10 cellular contexts compared by ENCODE assay signal in genomic region chr2:138922973-138923563, GRCh38.
DNase-seq lines count a peak whose midpoint lies in the region; ATAC-seq and TF ChIP-seq lines count a peak whose summit lies in the region.
"Had no signal": no experiment of that assay in that cellular context is flagged by ENCODE, and none has a peak within 500 bp of the region (broad histone marks: within the 10 kb centered on the region; RNA-seq: fewer than 3 reads in every experiment).

No MANE protein-coding gene starts in this region.

- DNase-seq in left ventricle myocardium inferior (no peak), Right ventricle myocardium superior (no peak), epithelial cell of esophagus (ENCODE audit: low read depth) (peak; percentile 42)
- no peak for DNase-seq in stimulated activated naive CD8-positive, alpha-beta T cell treated with anti-CD3 and anti-CD28 coated beads, Interleukin-15, Interleukin-2, amounts not matched to agents 100 U/mL and 50 U/mL, for 24 hours
- DNase-seq in activated T-cell treated with anti-CD3 and anti-CD28 coated beads, Interleukin-2, amount 50 U/mL, for 72 hours, result no peak
- DNase-seq: activated naive CD8-positive, alpha-beta T cell treated with anti-CD3 and anti-CD28 coated beads, Interleukin-2, amount 50 U/mL, for 24 hours; MG63 had no signal

- H3K4me1 ChIP-seq in left ventricle myocardium inferior (no peaks in the 10 kb centered on the region), OCI-LY1 (ENCODE audit: insufficient read depth, low read length, severe bottlenecking) (no peaks in the 10 kb centered on the region)

- H3K4me2 ChIP-seq in OCI-LY1 (ENCODE audit: low read length), result no peak overlapping the region

- no peak overlapping the region for H3K9ac ChIP-seq in OCI-LY1 (ENCODE audit: low read length)

- no peaks in the 10 kb centered on the region for H3K36me3 Mint-ChIP-seq in activated T-cell treated with anti-CD3 and anti-CD28 coated beads, Interleukin-2, amount 50 U/mL, for 72 hours (ENCODE audit: insufficient read depth in 2 of 2)

- H3K79me2 ChIP-seq in OCI-LY1 (ENCODE audit: insufficient read depth, low read length), result no peaks in the 10 kb centered on the region

- peak; percentile 25 for TF ChIP-seq CTCF in left ventricle myocardium inferior (IDR thresholded peaks at IDR 0.05; ENCODE audit: borderline replicate concordance)
- peak; percentile 46 for TF ChIP-seq CTCF in OCI-LY1 (IDR thresholded peaks at IDR 0.05; ENCODE audit: low read length)
- TF ChIP-seq CTCF in epithelial cell of esophagus (IDR thresholded peaks at IDR 0.05; ENCODE audit: insufficient read depth, low read depth, low read length, missing control alignments), result peak; percentile 41

- ATAC-seq in Right ventricle myocardium superior (ENCODE audit: poor library complexity) (no peak), HG03520 (IDR thresholded peaks at IDR 0.05; ENCODE audit: unreplicated experiment) (no peak), HG02870 (IDR thresholded peaks at IDR 0.05; ENCODE audit: unreplicated experiment) (no peak)
- ATAC-seq in stimulated activated naive CD8-positive, alpha-beta T cell treated with anti-CD3 and anti-CD28 coated beads, Interleukin-15, Interleukin-2, amounts not matched to agents 100 U/mL and 50 U/mL, for 24 hours, result no peak
- ATAC-seq in activated T-cell treated with anti-CD3 and anti-CD28 coated beads, Interleukin-2, amount 50 U/mL, for 72 hours (replicated peaks in 1 of 2), result no peak
- ATAC-seq: activated naive CD8-positive, alpha-beta T cell treated with anti-CD3 and anti-CD28 coated beads, Interleukin-2, amount 50 U/mL, for 24 hours had no signal

- no peaks in the 10 kb centered on the region for H3K9me2 ChIP-seq in OCI-LY1 (ENCODE audit: low read depth, low read length)

- no peak overlapping the region for H3K27ac Mint-ChIP-seq in activated T-cell treated with anti-CD3 and anti-CD28 coated beads, Interleukin-2, amount 50 U/mL, for 72 hours
- H3K27ac Mint-ChIP-seq: activated naive CD8-positive, alpha-beta T cell treated with anti-CD3 and anti-CD28 coated beads, Interleukin-2, amount 50 U/mL, for 24 hours had no signal

- H4K20me1 ChIP-seq in OCI-LY1 (ENCODE audit: insufficient read depth, low read length), result no peaks in the 10 kb centered on the region

- no peaks in the 10 kb centered on the region for H3K27me3 ChIP-seq in left ventricle myocardium inferior (ENCODE audit: low read depth)
- no peaks in the 10 kb centered on the region for H3K27me3 ChIP-seq in OCI-LY1 (ENCODE audit: insufficient read depth, low read length)
- H3K27me3 ChIP-seq: MG63 had no signal

- no peaks in the 10 kb centered on the region for H3F3A ChIP-seq in OCI-LY1 (ENCODE audit: insufficient read depth, low read length)

- no peak overlapping the region for H2AFZ ChIP-seq in OCI-LY1 (ENCODE audit: low read length)

- intact Hi-C loops in left ventricle myocardium inferior (cut with micrococcal nuclease), result no loop called here
- intact Hi-C loops in Right ventricle myocardium superior (cut with DNase I), result no loop called here

- H3K27ac ChIP-seq in left ventricle myocardium inferior (replicated peaks), result no peak overlapping the region
- H3K27ac ChIP-seq in OCI-LY1 (ENCODE audit: low read depth, low read length, poor library complexity, severe bottlenecking), result no peak overlapping the region

- no peaks in the 10 kb centered on the region for H3K9me3 ChIP-seq in left ventricle myocardium inferior (replicated peaks)
- no peaks in the 10 kb centered on the region for H3K9me3 ChIP-seq in OCI-LY1 (ENCODE audit: low read length)
- H3K9me3 ChIP-seq: MG63 had no signal

- H3K9me3 Mint-ChIP-seq in activated T-cell treated with anti-CD3 and anti-CD28 coated beads, Interleukin-2, amount 50 U/mL, for 72 hours, result peaks cover 0 to 1% of the 10 kb centered on the region in 2 donors
- H3K9me3 Mint-ChIP-seq: activated naive CD8-positive, alpha-beta T cell treated with anti-CD3 and anti-CD28 coated beads, Interleukin-2, amount 50 U/mL, for 24 hours had no signal

- no peaks in the 10 kb centered on the region for H3K36me3 ChIP-seq in left ventricle myocardium inferior
- no peaks in the 10 kb centered on the region for H3K36me3 ChIP-seq in OCI-LY1 (ENCODE audit: insufficient read depth, low read length)
- H3K36me3 ChIP-seq: MG63 had no signal

- H3K27me3 Mint-ChIP-seq in activated T-cell treated with anti-CD3 and anti-CD28 coated beads, Interleukin-2, amount 50 U/mL, for 72 hours (ENCODE audit: low read depth), result no peaks in the 10 kb centered on the region
- H3K27me3 Mint-ChIP-seq: activated naive CD8-positive, alpha-beta T cell treated with anti-CD3 and anti-CD28 coated beads, Interleukin-2, amount 50 U/mL, for 24 hours had no signal

- no peak overlapping the region for H3K4me3 Mint-ChIP-seq in activated T-cell treated with anti-CD3 and anti-CD28 coated beads, Interleukin-2, amount 50 U/mL, for 72 hours
- H3K4me3 Mint-ChIP-seq: activated naive CD8-positive, alpha-beta T cell treated with anti-CD3 and anti-CD28 coated beads, Interleukin-2, amount 50 U/mL, for 24 hours had no signal

- no peaks in the 10 kb centered on the region for H3K4me1 Mint-ChIP-seq in activated T-cell treated with anti-CD3 and anti-CD28 coated beads, Interleukin-2, amount 50 U/mL, for 72 hours (ENCODE audit: low read depth)
- H3K4me1 Mint-ChIP-seq: activated naive CD8-positive, alpha-beta T cell treated with anti-CD3 and anti-CD28 coated beads, Interleukin-2, amount 50 U/mL, for 24 hours had no signal

- H3K4me3 ChIP-seq in left ventricle myocardium inferior (no peak overlapping the region), OCI-LY1 (ENCODE audit: low read depth, low read length, poor library complexity, severe bottlenecking) (no peak overlapping the region), epithelial cell of esophagus (ENCODE audit: low read length) (no peak overlapping the region)
- H3K4me3 ChIP-seq: MG63 had no signal
